14 cellular contexts compared by ENCODE assay signal in the genomic region with DNA sequence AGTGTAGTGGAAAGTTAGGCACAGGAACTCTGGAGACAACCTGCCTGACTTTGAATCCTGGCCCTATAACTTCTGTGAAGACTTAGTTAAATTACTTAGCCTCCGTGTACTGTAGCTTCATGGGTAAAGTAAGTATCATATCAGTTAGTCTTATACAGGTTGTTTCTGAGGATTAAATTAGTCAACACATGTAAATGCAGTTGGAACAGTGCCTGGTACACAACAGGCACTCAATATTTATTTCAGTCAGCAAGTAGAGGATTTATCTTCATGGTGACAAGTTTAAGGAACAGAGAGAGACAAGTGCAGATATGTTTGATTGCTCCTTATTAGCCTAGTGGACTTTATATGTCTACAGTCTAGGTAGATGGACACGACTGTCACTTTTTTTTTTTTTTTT. TPM values are rescaled to one million over a fixed set of nuclear protein-coding genes. Genes with fewer than 3 reads are reported as not detected.
DNase-seq lines count a peak whose midpoint lies in the region; ATAC-seq and TF ChIP-seq lines count a peak whose summit lies in the region.
"Had no signal": no experiment of that assay in that cellular context is flagged by ENCODE, and none has a peak within 500 bp of the region (broad histone marks: within the 10 kb centered on the region; RNA-seq: fewer than 3 reads in every experiment).

No MANE protein-coding gene starts in this region.

- CTCF ChIA-PET in activated CD4-positive, alpha-beta T cell treated with anti-CD3 and anti-CD28 coated beads for 36 hours (lab: Charles Lee), result no interaction called here
- CTCF ChIA-PET in activated CD8-positive, alpha-beta T cell treated with anti-CD3 and anti-CD28 coated beads for 36 hours (lab: Charles Lee), result no interaction called here

- peak overlapping the region; percentile 81 for H3K4me3 Mint-ChIP-seq in activated CD4-positive, alpha-beta T cell treated with anti-CD3 and anti-CD28 coated beads for 36 hours
- peak overlapping the region; percentile 82 for H3K4me3 Mint-ChIP-seq in activated CD8-positive, alpha-beta T cell treated with anti-CD3 and anti-CD28 coated beads for 36 hours

- H3K27ac ChIP-seq in skin epidermis, result no peak overlapping the region
- H3K27ac ChIP-seq: RWPE1 had no signal

- intact Hi-C loops in activated CD4-positive, alpha-beta T cell treated with anti-CD3 and anti-CD28 coated beads for 36 hours (cut with DNase I, micrococcal nuclease), result loop anchor here (5.0 kb wide), 2 partner anchors 312 to 317 kb away; no protein-coding TSS in a partner anchor
- intact Hi-C loops in activated CD8-positive, alpha-beta T cell treated with anti-CD3 and anti-CD28 coated beads for 36 hours (cut with micrococcal nuclease), result no loop called here

- H3K4me3 ChIP-seq in fibroblast of pulmonary artery (replicated peaks; ENCODE audit: low read depth, low read length), result peak overlapping the region; percentile 63
- peak overlapping the region in 4 of 7 experiments; percentile 40 to 49 (median 42) for H3K4me3 ChIP-seq in skin epidermis

- TF ChIP-seq CTCF in activated CD8-positive, alpha-beta T cell treated with anti-CD3 and anti-CD28 coated beads for 36 hours (IDR thresholded peaks at IDR 0.05), result no peak
- TF ChIP-seq CTCF in fibroblast of pulmonary artery (IDR thresholded peaks at IDR 0.05; ENCODE audit: low read length, missing control alignments), result no peak
- TF ChIP-seq CTCF in GM13977 (IDR thresholded peaks at IDR 0.05; ENCODE audit: extremely low read depth, insufficient read depth, missing control alignments), result no peak

- peaks cover 58% of the 10 kb centered on the region for H3K27me3 Mint-ChIP-seq in activated CD4-positive, alpha-beta T cell treated with anti-CD3 and anti-CD28 coated beads for 36 hours
- peaks cover 66% of the 10 kb centered on the region for H3K27me3 Mint-ChIP-seq in activated CD8-positive, alpha-beta T cell treated with anti-CD3 and anti-CD28 coated beads for 36 hours

- in situ Hi-C loops in GM13977 (cut with MboI; ENCODE audit: low pct_unique_long_range_greater_than_20kb, low sequenced_read_pairs, unreplicated experiment), result no loop called here

- no peak overlapping the region for H3K27ac Mint-ChIP-seq in activated CD4-positive, alpha-beta T cell treated with anti-CD3 and anti-CD28 coated beads for 36 hours
- no peak overlapping the region for H3K27ac Mint-ChIP-seq in activated CD8-positive, alpha-beta T cell treated with anti-CD3 and anti-CD28 coated beads for 36 hours
- H3K27ac Mint-ChIP-seq: activated CD4-positive, alpha-beta memory T cell treated with anti-CD3 and anti-CD28 coated beads for 36 hours had no signal

- POLR2A ChIA-PET in activated CD4-positive, alpha-beta T cell treated with anti-CD3 and anti-CD28 coated beads for 36 hours (lab: Charles Lee), result no interaction called here
- POLR2A ChIA-PET in activated CD8-positive, alpha-beta T cell treated with anti-CD3 and anti-CD28 coated beads for 36 hours (lab: Charles Lee), result no interaction called here

- no peak for ATAC-seq in activated CD4-positive, alpha-beta T cell treated with anti-CD3 and anti-CD28 coated beads for 36 hours
- no peak for ATAC-seq in activated CD8-positive, alpha-beta T cell treated with anti-CD3 and anti-CD28 coated beads for 36 hours
- no peak for ATAC-seq in GM18858 (IDR thresholded peaks at IDR 0.05; ENCODE audit: unreplicated experiment)
- ATAC-seq in HG03565 (IDR thresholded peaks at IDR 0.05; ENCODE audit: unreplicated experiment), result no peak

- H3K36me3 Mint-ChIP-seq in activated CD4-positive, alpha-beta T cell treated with anti-CD3 and anti-CD28 coated beads for 36 hours (ENCODE audit: low read depth), result no peaks in the 10 kb centered on the region
- no peaks in the 10 kb centered on the region for H3K36me3 Mint-ChIP-seq in activated CD8-positive, alpha-beta T cell treated with anti-CD3 and anti-CD28 coated beads for 36 hours (ENCODE audit: low read depth)
- H3K36me3 Mint-ChIP-seq: activated CD4-positive, alpha-beta memory T cell treated with anti-CD3 and anti-CD28 coated beads for 36 hours had no signal

- DNase-seq in activated CD4-positive, alpha-beta T cell treated with anti-CD3 and anti-CD28 coated beads for 36 hours, result no peak
- no peak for DNase-seq in activated CD4-positive, alpha-beta T cell treated with anti-CD3 and anti-CD28 coated beads, Interleukin-2, amount 50 U/mL, for 48 hours
- DNase-seq in activated CD8-positive, alpha-beta T cell treated with anti-CD3 and anti-CD28 coated beads for 36 hours, result no peak
- DNase-seq in fibroblast of pulmonary artery (ENCODE audit: low read depth), result no peak
- DNase-seq in GM13977 (ENCODE audit: low spot score), result no peak
- DNase-seq: activated CD4-positive, alpha-beta memory T cell treated with anti-CD3 and anti-CD28 coated beads for 36 hours; cerebellar nuclear complex; NCI-H2171 treated with DMSO at 0.1 percent for 48 hours; occipital lobe had no signal

- H3K9me3 Mint-ChIP-seq in activated CD4-positive, alpha-beta T cell treated with anti-CD3 and anti-CD28 coated beads for 36 hours (ENCODE audit: low read depth), result no peaks in the 10 kb centered on the region
- no peaks in the 10 kb centered on the region for H3K9me3 Mint-ChIP-seq in activated CD8-positive, alpha-beta T cell treated with anti-CD3 and anti-CD28 coated beads for 36 hours
- H3K9me3 Mint-ChIP-seq: activated CD4-positive, alpha-beta memory T cell treated with anti-CD3 and anti-CD28 coated beads for 36 hours had no signal

- H3K4me1 Mint-ChIP-seq in activated CD4-positive, alpha-beta T cell treated with anti-CD3 and anti-CD28 coated beads for 36 hours, result peaks cover 24% of the 10 kb centered on the region
- H3K4me1 Mint-ChIP-seq in activated CD8-positive, alpha-beta T cell treated with anti-CD3 and anti-CD28 coated beads for 36 hours (ENCODE audit: low read depth), result peaks cover 27% of the 10 kb centered on the region

RNA-seq across cellular contexts. Expression of gene TSLP, which starts 2.7 kb away (rescaled TPM):
- total RNA-seq in activated CD4-positive, alpha-beta T cell treated with anti-CD3 and anti-CD28 coated beads for 36 hours, result under 1 TPM; 0.54 to 0.85 TPM
- total RNA-seq in activated CD8-positive, alpha-beta T cell treated with anti-CD3 and anti-CD28 coated beads for 36 hours, result 1 to 10 TPM in 1 of 2 experiments, under 1 TPM in 1; 0.65 to 1.0 TPM
- total RNA-seq: HT1080, occipital lobe had no signal

RNA-seq across cellular contexts. Expression of gene WDR36, which starts 17.9 kb away (rescaled TPM):
- total RNA-seq in activated CD4-positive, alpha-beta T cell treated with anti-CD3 and anti-CD28 coated beads for 36 hours, result 10 to 100 TPM; 58.6 to 61.7 TPM
- 10 to 100 TPM; 65.1 to 65.6 TPM for total RNA-seq in activated CD8-positive, alpha-beta T cell treated with anti-CD3 and anti-CD28 coated beads for 36 hours
